Comparison of ENCODE assay signal across 1 cellular context in the genomic region with DNA sequence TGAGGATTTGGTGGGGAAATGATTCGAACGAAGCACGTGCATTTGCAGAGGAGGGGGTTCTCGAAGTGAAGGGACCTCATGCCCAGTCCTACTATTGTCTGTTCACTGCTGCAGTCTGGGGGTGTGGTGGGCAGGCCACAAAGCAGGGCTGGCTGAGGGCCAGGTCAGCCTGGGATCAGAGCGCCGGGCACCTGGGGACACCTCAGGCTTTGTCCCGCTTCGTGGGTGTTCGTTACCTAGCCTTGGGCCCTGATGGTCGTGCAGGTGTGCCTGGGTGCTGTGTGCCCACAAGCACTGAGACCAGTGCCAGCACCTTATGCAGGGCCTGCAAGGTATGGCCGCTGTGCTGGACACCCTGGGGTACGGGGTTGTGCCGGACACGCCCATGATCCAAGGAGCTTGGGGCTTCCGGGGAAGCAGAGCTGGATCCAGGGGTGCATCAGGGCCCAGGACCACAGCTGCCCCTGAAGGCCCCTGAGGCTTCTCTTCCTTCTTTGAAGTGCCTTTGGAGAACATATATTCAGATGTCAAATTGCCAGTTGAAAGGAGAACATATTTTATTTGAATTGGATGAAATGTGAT.
TF ChIP-seq lines count a peak whose summit lies in the region.

No MANE protein-coding gene starts in this region.

TF ChIP-seq in WTC11, 78 proteins besides CTCF, POLR2A, EP300 and RAD21 (continued from another document):
- TF ChIP-seq, protein P1, sequence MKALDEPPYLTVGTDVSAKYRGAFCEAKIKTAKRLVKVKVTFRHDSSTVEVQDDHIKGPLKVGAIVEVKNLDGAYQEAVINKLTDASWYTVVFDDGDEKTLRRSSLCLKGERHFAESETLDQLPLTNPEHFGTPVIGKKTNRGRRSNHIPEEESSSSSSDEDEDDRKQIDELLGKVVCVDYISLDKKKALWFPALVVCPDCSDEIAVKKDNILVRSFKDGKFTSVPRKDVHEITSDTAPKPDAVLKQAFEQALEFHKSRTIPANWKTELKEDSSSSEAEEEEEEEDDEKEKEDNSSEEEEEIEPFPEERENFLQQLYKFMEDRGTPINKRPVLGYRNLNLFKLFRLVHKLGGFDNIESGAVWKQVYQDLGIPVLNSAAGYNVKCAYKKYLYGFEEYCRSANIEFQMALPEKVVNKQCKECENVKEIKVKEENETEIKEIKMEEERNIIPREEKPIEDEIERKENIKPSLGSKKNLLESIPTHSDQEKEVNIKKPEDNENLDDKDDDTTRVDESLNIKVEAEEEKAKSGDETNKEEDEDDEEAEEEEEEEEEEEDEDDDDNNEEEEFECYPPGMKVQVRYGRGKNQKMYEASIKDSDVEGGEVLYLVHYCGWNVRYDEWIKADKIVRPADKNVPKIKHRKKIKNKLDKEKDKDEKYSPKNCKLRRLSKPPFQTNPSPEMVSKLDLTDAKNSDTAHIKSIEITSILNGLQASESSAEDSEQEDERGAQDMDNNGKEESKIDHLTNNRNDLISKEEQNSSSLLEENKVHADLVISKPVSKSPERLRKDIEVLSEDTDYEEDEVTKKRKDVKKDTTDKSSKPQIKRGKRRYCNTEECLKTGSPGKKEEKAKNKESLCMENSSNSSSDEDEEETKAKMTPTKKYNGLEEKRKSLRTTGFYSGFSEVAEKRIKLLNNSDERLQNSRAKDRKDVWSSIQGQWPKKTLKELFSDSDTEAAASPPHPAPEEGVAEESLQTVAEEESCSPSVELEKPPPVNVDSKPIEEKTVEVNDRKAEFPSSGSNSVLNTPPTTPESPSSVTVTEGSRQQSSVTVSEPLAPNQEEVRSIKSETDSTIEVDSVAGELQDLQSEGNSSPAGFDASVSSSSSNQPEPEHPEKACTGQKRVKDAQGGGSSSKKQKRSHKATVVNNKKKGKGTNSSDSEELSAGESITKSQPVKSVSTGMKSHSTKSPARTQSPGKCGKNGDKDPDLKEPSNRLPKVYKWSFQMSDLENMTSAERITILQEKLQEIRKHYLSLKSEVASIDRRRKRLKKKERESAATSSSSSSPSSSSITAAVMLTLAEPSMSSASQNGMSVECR (CRISPR knock-in tag; IDR thresholded peaks at IDR 0.05; ENCODE audit: borderline replicate concordance), result no peak
- TF ChIP-seq FOXP1 (CRISPR knock-in tag; IDR thresholded peaks at IDR 0.05; ENCODE audit: borderline replicate concordance) (no peak), E2F1 (CRISPR knock-in tag; IDR thresholded peaks at IDR 0.05) (no peak), ZNF671 (CRISPR knock-in tag; IDR thresholded peaks at IDR 0.05) (no peak), ATF6 (CRISPR knock-in tag; IDR thresholded peaks at IDR 0.05) (no peak), HMGA2 (CRISPR knock-in tag; IDR thresholded peaks at IDR 0.05) (no peak), PRRX2 (CRISPR knock-in tag; IDR thresholded peaks at IDR 0.05) (no peak), GTF2I (CRISPR knock-in tag; conservative IDR thresholded peaks at IDR 0.05) (no peak), SMAD3 (CRISPR knock-in tag; IDR thresholded peaks at IDR 0.05; ENCODE audit: borderline replicate concordance) (no peak)
TF ChIP-seq in WTC11: peak in this region for 0.
